10 cellular contexts compared by ENCODE assay signal in the genomic region with DNA sequence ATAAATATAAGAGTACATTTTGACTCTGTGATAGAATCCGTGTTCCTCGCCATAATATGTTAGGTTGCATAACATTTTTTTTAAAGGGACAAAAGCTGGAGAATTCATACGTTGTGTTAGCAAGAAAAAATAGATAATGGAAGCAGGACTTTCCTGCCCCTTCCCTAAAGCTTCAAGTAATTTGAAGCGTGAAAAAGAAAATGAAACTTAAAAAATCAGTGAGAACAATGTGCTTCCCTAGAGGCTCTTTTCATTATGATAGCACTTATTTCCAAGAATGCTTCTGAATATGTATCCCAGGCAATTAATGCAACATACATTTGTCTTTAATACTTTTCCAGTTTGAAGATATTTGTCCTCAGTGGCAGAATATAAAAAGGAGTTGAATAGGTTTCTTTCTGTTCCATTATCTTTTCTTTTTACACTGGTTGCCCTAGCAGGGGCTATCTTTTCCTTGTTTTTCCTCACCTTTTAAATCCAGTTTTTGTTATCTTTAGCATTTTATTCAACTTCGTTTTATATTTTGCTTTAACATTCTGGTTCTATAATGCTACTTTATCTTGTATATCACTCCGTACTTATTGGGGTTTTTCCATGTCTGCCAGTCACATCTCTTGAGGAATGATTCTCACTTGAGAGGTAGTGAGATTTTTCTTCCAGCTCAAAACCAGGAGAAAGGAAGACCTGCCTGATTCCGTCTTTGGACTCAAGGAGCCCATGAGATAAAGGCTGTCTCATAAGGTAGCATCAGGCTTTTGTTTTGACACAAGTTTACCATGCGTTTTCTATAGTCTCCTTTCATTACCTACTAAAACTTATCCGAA.
DNase-seq lines count a peak whose midpoint lies in the region; ATAC-seq, FAIRE-seq and TF ChIP-seq lines count a peak whose summit lies in the region.
"Had no signal": no experiment of that assay in that cellular context is flagged by ENCODE, and none has a peak within 500 bp of the region (broad histone marks: within the 10 kb centered on the region; RNA-seq: fewer than 3 reads in every experiment).

No MANE protein-coding gene starts in this region.

- TF ChIP-seq EP300 in A549 (IDR thresholded peaks at IDR 0.05), result no peak

- H3K9me3 ChIP-seq in A549, result no peaks in the 10 kb centered on the region
- H3K9me3 ChIP-seq in HEK293 (ENCODE audit: control insufficient read depth, insufficient read depth, low read depth, low read length), result no peaks in the 10 kb centered on the region
- no peaks in the 10 kb centered on the region for H3K9me3 ChIP-seq in mucosa of stomach (ENCODE audit: control insufficient read depth, low read length)
- H3K9me3 ChIP-seq in PC-3 (ENCODE audit: low read length), result no peaks in the 10 kb centered on the region

- H2AFZ ChIP-seq in PC-3 (ENCODE audit: low read length), result no peak overlapping the region

- H3K9ac ChIP-seq in mucosa of stomach (ENCODE audit: low read length) (peak overlapping the region; percentile 48), PC-3 (ENCODE audit: low read length) (no peak overlapping the region)

- peaks cover 97% of the 10 kb centered on the region for H3K79me2 ChIP-seq in PC-3 (ENCODE audit: low read length)

- H3K27ac ChIP-seq in A549 (peak overlapping the region; percentile 77 to 79), HEK293 (ENCODE audit: extremely low read depth, low read depth, low read length) (no peak overlapping the region), PC-3 (ENCODE audit: low read length) (no peak overlapping the region)
- H3K27ac ChIP-seq: WERI-Rb-1 had no signal

- H3K27me3 ChIP-seq in mucosa of stomach (ENCODE audit: control insufficient read depth, insufficient read depth, low read length) (no peaks in the 10 kb centered on the region), PC-3 (ENCODE audit: low read length) (no peaks in the 10 kb centered on the region)

- H3K4me1 ChIP-seq in A549 (peaks cover 78% of the 10 kb centered on the region), HEK293 (ENCODE audit: control insufficient read depth, insufficient read depth, low read length) (peaks cover 28% of the 10 kb centered on the region), mucosa of stomach (ENCODE audit: control insufficient read depth, insufficient read depth, low read length) (peaks cover 3% of the 10 kb centered on the region), PC-3 (ENCODE audit: insufficient read depth, low read length) (peaks cover 16% of the 10 kb centered on the region)

- no peaks in the 10 kb centered on the region for H3K9me2 ChIP-seq in PC-3 (replicated peaks; ENCODE audit: low read length)

- FAIRE-seq in A549 (lab: Jason Lieb, UNC), result no peak
- FAIRE-seq: islet of Langerhans had no signal

- ATAC-seq in A549 (peak; percentile 58 to 70; a peak in 5 of 6 replicates), PC-3 (no peak), GM21723 (IDR thresholded peaks at IDR 0.05; ENCODE audit: unreplicated experiment) (no peak)

- intact Hi-C loops in PC-3 (cut with micrococcal nuclease), result no loop called here

- no peaks in the 10 kb centered on the region for H4K20me1 ChIP-seq in PC-3 (ENCODE audit: low read length)

- H3K36me3 ChIP-seq in HEK293 (ENCODE audit: control insufficient read depth in 2 of 2, insufficient read depth in 1 of 2, low read length in 2 of 2) (no peaks in the 10 kb centered on the region), mucosa of stomach (ENCODE audit: control insufficient read depth, insufficient read depth, low read length) (no peaks in the 10 kb centered on the region), PC-3 (ENCODE audit: low read depth, low read length) (peaks cover 5% of the 10 kb centered on the region; the same call in 1 of the 2 replicates)
- H3K36me3 ChIP-seq: WERI-Rb-1 had no signal

- peak overlapping the region; percentile 92 for H3K4me2 ChIP-seq in A549
- no peak overlapping the region for H3K4me2 ChIP-seq in PC-3 (ENCODE audit: low read length)

- DNase-seq in A549 (ENCODE audit: low read depth in 1 of 2, low spot score in 1 of 2) (no peak), cardiac fibroblast (ENCODE audit: low read depth in 2 of 2) (peak; percentile 48 to 57), PC-3 (no peak), HEK293T (ENCODE audit: extremely low spot score) (no peak)
- no peak for DNase-seq in effector CD4-positive, alpha-beta T cell
- DNase-seq: WERI-Rb-1 had no signal

- 2% methylated on average over 9 of the region's 9 CpGs for WGBS in A549 (ENCODE audit: missing lambda C conversion rate)

- POLR2A ChIA-PET in A549 (lab: Yijun Ruan, JAX), result interaction anchor here (1.8 kb wide), 1 partner anchor 113 kb away, joined by 19 read pairs; a partner anchor contains a TSS
- POLR2A ChIA-PET in HEK293 (lab: Yijun Ruan, JAX), result no interaction called here
- POLR2A ChIA-PET in PC-3 (lab: Charles Lee; ENCODE audit: unreplicated experiment), result no interaction called here
- POLR2A ChIA-PET in HEK293T (lab: Yijun Ruan, JAX), result interaction anchor here (0.9 kb wide), 1 partner anchor 13 kb away, joined by 3 read pairs; no protein-coding TSS in a partner anchor

- TF ChIP-seq CTCF in A549 (IDR thresholded peaks at IDR 0.05), result no peak
- TF ChIP-seq CTCF in HEK293 (tag by site-specific recombination; IDR thresholded peaks at IDR 0.05), result no peak
- TF ChIP-seq CTCF in cardiac fibroblast (IDR thresholded peaks at IDR 0.05; ENCODE audit: low read depth, low read length), result no peak
- TF ChIP-seq CTCF in PC-3 (conservative IDR thresholded peaks at IDR 0.05; ENCODE audit: low read depth, low read length), result no peak

- CTCF ChIA-PET in A549 (lab: Yijun Ruan, JAX) (interaction anchor here (1.2 to 1.6 kb wide), 2 partner anchors 8 to 61 kb away, joined by 3 read pairs; no protein-coding TSS in a partner anchor), HEK293 (lab: Yijun Ruan, JAX) (no interaction called here), PC-3 (lab: Charles Lee) (no interaction called here), HEK293T (lab: Yijun Ruan, JAX) (interaction anchor here (0.5 kb wide), 1 partner anchor 10 kb away, joined by 10 read pairs; no protein-coding TSS in a partner anchor)

- H3K4me3 ChIP-seq in A549 (peak overlapping the region; percentile 35), HEK293 (ENCODE audit: low read depth, low read length) (no peak overlapping the region), cardiac fibroblast (replicated peaks in 1 of 2; ENCODE audit: low read depth in 2 of 2, low read length in 2 of 2) (peak overlapping the region; percentile 9 to 29), mucosa of stomach (ENCODE audit: low read length) (no peak overlapping the region), PC-3 (ENCODE audit: low read length) (no peak overlapping the region)

- no peak for TF ChIP-seq RAD21 in A549 (conservative IDR thresholded peaks at IDR 0.05 in 1 of 2, IDR thresholded peaks at IDR 0.05 in 1 of 2)

- TF ChIP-seq POLR2A in A549 (IDR thresholded peaks at IDR 0.05; ENCODE audit: low read length), result no peak

- no peaks in the 10 kb centered on the region for H3F3A ChIP-seq in PC-3 (ENCODE audit: low read length, unreplicated experiment)

- BruUV-seq in PC-3 (replicated peaks; lab: Mats Ljungman, UMichigan), result no TSS peak

TF ChIP-seq in A549, 52 proteins besides CTCF, POLR2A, EP300 and RAD21 (continues in another document):
- TF ChIP-seq, protein P1, sequence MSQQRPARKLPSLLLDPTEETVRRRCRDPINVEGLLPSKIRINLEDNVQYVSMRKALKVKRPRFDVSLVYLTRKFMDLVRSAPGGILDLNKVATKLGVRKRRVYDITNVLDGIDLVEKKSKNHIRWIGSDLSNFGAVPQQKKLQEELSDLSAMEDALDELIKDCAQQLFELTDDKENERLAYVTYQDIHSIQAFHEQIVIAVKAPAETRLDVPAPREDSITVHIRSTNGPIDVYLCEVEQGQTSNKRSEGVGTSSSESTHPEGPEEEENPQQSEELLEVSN (IDR thresholded peaks at IDR 0.05; ENCODE audit: borderline replicate concordance, low read depth), result no peak
- TF ChIP-seq SREBF2 (IDR thresholded peaks at IDR 0.05), result no peak
- peak in 1 of 2 experiments; percentile 60; a peak in 2 of 4 replicates for TF ChIP-seq CEBPB (IDR thresholded peaks at IDR 0.05)
- no peak for TF ChIP-seq CBX2 (IDR thresholded peaks at IDR 0.05; ENCODE audit: borderline replicate concordance, low read depth)
- no peak for TF ChIP-seq FOSL2 (IDR thresholded peaks at IDR 0.05)
- no peak for TF ChIP-seq FOSL2 (CRISPR knock-in tag; IDR thresholded peaks at IDR 0.05)

TF ChIP-seq in HEK293, 187 proteins besides CTCF, POLR2A, EP300 and RAD21 (continues in another document):
- no peak for TF ChIP-seq ZNF146 (tag by site-specific recombination; IDR thresholded peaks at IDR 0.05)
- no peak for TF ChIP-seq ZNF16 (tag by site-specific recombination; IDR thresholded peaks at IDR 0.05; ENCODE audit: low read depth)
- 0 out of 2 replicates have a peak, but pooled peaks have one; percentile 15 for TF ChIP-seq PRDM1 (tag by site-specific recombination; IDR thresholded peaks at IDR 0.05)
- no peak for TF ChIP-seq ZNF366 (tag by site-specific recombination; conservative IDR thresholded peaks at IDR 0.05)
- no peak for TF ChIP-seq TRIM28 (IDR thresholded peaks at IDR 0.05; ENCODE audit: borderline replicate concordance, low read length)

TF ChIP-seq in HEK293T, 16 proteins besides CTCF, POLR2A, EP300 and RAD21:
- no peak for TF ChIP-seq ARNT (IDR thresholded peaks at IDR 0.05)
- no peak for TF ChIP-seq ZNF384 (IDR thresholded peaks at IDR 0.05)
- no peak for TF ChIP-seq FOXK2 (IDR thresholded peaks at IDR 0.05)

Comparison
In these comparisons a context has a peak if more than half of its experiments do, and no peak if none do; other contexts are left out.
1. ATAC-seq: peak in A549 (2 of 2); none in PC-3 (single experiment) and GM21723 (single experiment).
2. DNase-seq: peak in cardiac fibroblast (2 of 2); none in A549 (0 of 2), PC-3 (single experiment), effector CD4-positive, alpha-beta T cell (single experiment) and HEK293T (single experiment).
3. H3K27ac ChIP-seq: peak in A549 (2 of 2); none in HEK293 (single experiment) and PC-3 (single experiment).
4. H3K4me3 ChIP-seq: peak in A549 (single experiment) and cardiac fibroblast (2 of 2); none in HEK293 (single experiment), mucosa of stomach (single experiment) and PC-3 (single experiment).
5. CTCF ChIA-PET loops: an anchor here in A549 (1.2 to 1.6 kb wide) and HEK293T (0.5 kb wide); none called in HEK293 and PC-3.
6. POLR2A ChIA-PET loops: an anchor here in A549 (1.8 kb wide) and HEK293T (0.9 kb wide); none called in HEK293 and PC-3.